In genomic region chr3:174826069-174826468, GRCh38 we compare ENCODE assay signal across 35 cellular contexts. TPM values are rescaled to one million over a fixed set of nuclear protein-coding genes. Genes with fewer than 3 reads are reported as not detected.
"Had no signal": no experiment of that assay in that cellular context is flagged by ENCODE, and none has a peak within 500 bp of the region (broad histone marks: within the 10 kb centered on the region; RNA-seq: fewer than 3 reads in every experiment).

No MANE protein-coding gene starts in this region.

- H3K4me3 ChIP-seq: adrenal gland, ascending aorta, body of pancreas, breast epithelium, cardiac muscle cell had no signal

- H3K36me3 ChIP-seq: adrenal gland, ascending aorta, brain microvascular endothelial cell, cardiac muscle cell had no signal

- H3K27me3 ChIP-seq: adrenal gland, ascending aorta, body of pancreas, brain microvascular endothelial cell, breast epithelium, cardiac muscle cell had no signal

- H3K27ac ChIP-seq: adrenal gland, body of pancreas, brain microvascular endothelial cell, breast epithelium, cardiac muscle cell had no signal

- ATAC-seq: activated naive CD4-positive, alpha-beta T cell treated with anti-CD3 and anti-CD28 coated beads, Interleukin-2, amount 50 U/mL, for 72 hours; activated naive CD8-positive, alpha-beta T cell treated with anti-CD3 and anti-CD28 coated beads, Interleukin-2, amount 50 U/mL, for 24 hours; activated T-cell treated with anti-CD3 and anti-CD28 coated beads, Interleukin-2, amount 50 U/mL, for 4 hours; activated T-cell treated with anti-CD3 and anti-CD28 coated beads, Interleukin-2, amount 50 U/mL, for 72 hours; activated T-helper 17 cell treated with anti-CD3 and anti-CD28 coated beads, Interleukin-2, amount 50 U/mL, for 72 hours; body of pancreas had no signal

- FAIRE-seq: astrocyte, bronchial epithelial cell had no signal

- H3K4me1 ChIP-seq: adrenal gland, breast epithelium had no signal

- DNase-seq: activated effector memory CD4-positive, alpha-beta T cell treated with anti-CD3 and anti-CD28 coated beads, Interleukin-2, amount 50 U/mL, for 16 hours; activated gamma-delta T cell; activated gamma-delta T cell treated with Interleukin-2 at 50 U/mL for 16 hours; activated naive CD4-positive, alpha-beta T cell; activated naive CD4-positive, alpha-beta T cell treated with anti-CD3 and anti-CD28 coated beads for 36 hours; activated naive CD4-positive, alpha-beta T cell treated with anti-CD3 and anti-CD28 coated beads, Interleukin-2, amount 10 ng/mL, durations not matched to agents 7 days and 5 days; activated naive CD4-positive, alpha-beta T cell treated with anti-CD3 and anti-CD28 coated beads, Interleukin-2, amount 50 U/mL, for 16 hours; activated naive CD4-positive, alpha-beta T cell treated with Interleukin-2 at 50 U/mL for 16 hours; activated naive CD8-positive, alpha-beta T cell treated with anti-CD3 and anti-CD28 coated beads for 36 hours; activated naive CD8-positive, alpha-beta T cell treated with anti-CD3 and anti-CD28 coated beads, Interleukin-2, amount 10 ng/mL, durations not matched to agents 7 days and 5 days; activated naive CD8-positive, alpha-beta T cell treated with anti-CD3 and anti-CD28 coated beads, Interleukin-2, amount 50 U/mL, for 24 hours; activated T-cell treated with anti-CD3 and anti-CD28 coated beads, Interleukin-2, amount 50 U/mL, for 1 hour; activated T-cell treated with anti-CD3 and anti-CD28 coated beads, Interleukin-2, amount 50 U/mL, for 24 hours; activated T-cell treated with anti-CD3 and anti-CD28 coated beads, Interleukin-2, amount 50 U/mL, for 4 hours; activated T-cell treated with anti-CD3 and anti-CD28 coated beads, Interleukin-2, amount 50 U/mL, for 48 hours; activated T-cell treated with anti-CD3 and anti-CD28 coated beads, Interleukin-2, amount 50 U/mL, for 72 hours; adrenal gland; amniotic stem cell; amygdala; anterior cingulate cortex; aorta; body of pancreas; brain microvascular endothelial cell; caudate nucleus; central memory CD4-positive, alpha-beta T cell; cerebellar nuclear complex had no signal

- H3K9me3 ChIP-seq: adrenal gland, ascending aorta, body of pancreas, breast epithelium had no signal

RNA-seq across cellular contexts. Expression of gene NAALADL2, which starts 33.1 kb away (rescaled TPM):
- total RNA-seq: activated naive CD4-positive, alpha-beta T cell treated with anti-CD3 and anti-CD28 coated beads for 36 hours; activated naive CD8-positive, alpha-beta T cell treated with anti-CD3 and anti-CD28 coated beads, Interleukin-2, amount 10 ng/mL, durations not matched to agents 7 days and 5 days; activated T-helper 1 cell treated with anti-CD3 and anti-CD28 coated beads, Interleukin-12 subunit alpha, Interleukin-12 subunit beta, Interleukin-2, Interleukin-4 antibody, amounts not matched to agents 30 ng/mL and 10 ng/mL and 1 ng/mL, durations not matched to agents 14 hours and 24 hours and 36 hours; activated T-helper 17 cell treated with anti-CD3 and anti-CD28 coated beads, Interleukin-2, amount 50 U/mL, for 72 hours; activated T-helper 2 cell treated with anti-CD3 and anti-CD28 coated beads, Interferon-gamma antibody, Interleukin-2, Interleukin-4, amounts not matched to agents 10 μg/mL and 5 μg/mL and 100 μg/mL, durations not matched to agents 14 hours and 24 hours and 36 hours had no signal
